In genomic region chr2:119759451-119760236, GRCh38 we compare ENCODE assay signal across 2 cellular contexts.
TF ChIP-seq lines count a peak whose summit lies in the region.

A gene with protein sequence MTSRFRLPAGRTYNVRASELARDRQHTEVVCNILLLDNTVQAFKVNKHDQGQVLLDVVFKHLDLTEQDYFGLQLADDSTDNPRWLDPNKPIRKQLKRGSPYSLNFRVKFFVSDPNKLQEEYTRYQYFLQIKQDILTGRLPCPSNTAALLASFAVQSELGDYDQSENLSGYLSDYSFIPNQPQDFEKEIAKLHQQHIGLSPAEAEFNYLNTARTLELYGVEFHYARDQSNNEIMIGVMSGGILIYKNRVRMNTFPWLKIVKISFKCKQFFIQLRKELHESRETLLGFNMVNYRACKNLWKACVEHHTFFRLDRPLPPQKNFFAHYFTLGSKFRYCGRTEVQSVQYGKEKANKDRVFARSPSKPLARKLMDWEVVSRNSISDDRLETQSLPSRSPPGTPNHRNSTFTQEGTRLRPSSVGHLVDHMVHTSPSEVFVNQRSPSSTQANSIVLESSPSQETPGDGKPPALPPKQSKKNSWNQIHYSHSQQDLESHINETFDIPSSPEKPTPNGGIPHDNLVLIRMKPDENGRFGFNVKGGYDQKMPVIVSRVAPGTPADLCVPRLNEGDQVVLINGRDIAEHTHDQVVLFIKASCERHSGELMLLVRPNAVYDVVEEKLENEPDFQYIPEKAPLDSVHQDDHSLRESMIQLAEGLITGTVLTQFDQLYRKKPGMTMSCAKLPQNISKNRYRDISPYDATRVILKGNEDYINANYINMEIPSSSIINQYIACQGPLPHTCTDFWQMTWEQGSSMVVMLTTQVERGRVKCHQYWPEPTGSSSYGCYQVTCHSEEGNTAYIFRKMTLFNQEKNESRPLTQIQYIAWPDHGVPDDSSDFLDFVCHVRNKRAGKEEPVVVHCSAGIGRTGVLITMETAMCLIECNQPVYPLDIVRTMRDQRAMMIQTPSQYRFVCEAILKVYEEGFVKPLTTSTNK (plus strand): TSS chr2:119759922. CDS start chr2:119809854, 49,932 bp downstream.

TF ChIP-seq in HCT116, 20 proteins besides CTCF, POLR2A, EP300 and RAD21 (continued from another document):
- TF ChIP-seq, protein P1, sequence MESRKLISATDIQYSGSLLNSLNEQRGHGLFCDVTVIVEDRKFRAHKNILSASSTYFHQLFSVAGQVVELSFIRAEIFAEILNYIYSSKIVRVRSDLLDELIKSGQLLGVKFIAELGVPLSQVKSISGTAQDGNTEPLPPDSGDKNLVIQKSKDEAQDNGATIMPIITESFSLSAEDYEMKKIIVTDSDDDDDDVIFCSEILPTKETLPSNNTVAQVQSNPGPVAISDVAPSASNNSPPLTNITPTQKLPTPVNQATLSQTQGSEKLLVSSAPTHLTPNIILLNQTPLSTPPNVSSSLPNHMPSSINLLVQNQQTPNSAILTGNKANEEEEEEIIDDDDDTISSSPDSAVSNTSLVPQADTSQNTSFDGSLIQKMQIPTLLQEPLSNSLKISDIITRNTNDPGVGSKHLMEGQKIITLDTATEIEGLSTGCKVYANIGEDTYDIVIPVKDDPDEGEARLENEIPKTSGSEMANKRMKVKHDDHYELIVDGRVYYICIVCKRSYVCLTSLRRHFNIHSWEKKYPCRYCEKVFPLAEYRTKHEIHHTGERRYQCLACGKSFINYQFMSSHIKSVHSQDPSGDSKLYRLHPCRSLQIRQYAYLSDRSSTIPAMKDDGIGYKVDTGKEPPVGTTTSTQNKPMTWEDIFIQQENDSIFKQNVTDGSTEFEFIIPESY (IDR thresholded peaks at IDR 0.05; ENCODE audit: extremely low read depth, insufficient replicate concordance, low read length): peak; percentile 98
- TF ChIP-seq JUND (IDR thresholded peaks at IDR 0.05): no peak

TF ChIP-seq in neural cell, 6 proteins besides CTCF, POLR2A, EP300 and RAD21 (continued from another document):
- TF ChIP-seq MXI1 (conservative IDR thresholded peaks at IDR 0.05; ENCODE audit: poor library complexity, severe bottlenecking) (no peak), SMC3 (conservative IDR thresholded peaks at IDR 0.05; ENCODE audit: poor library complexity) (no peak)
